In genomic region chr2:51014722-51015121, GRCh38 we compare ENCODE assay signal across 20 cellular contexts. TPM values are rescaled to one million over a fixed set of nuclear protein-coding genes. Genes with fewer than 3 reads are reported as not detected.
"Had no signal": no experiment of that assay in that cellular context is flagged by ENCODE, and none has a peak within 500 bp of the region (broad histone marks: within the 10 kb centered on the region; RNA-seq: fewer than 3 reads in every experiment).

No MANE protein-coding gene starts in this region.

- ATAC-seq: effector memory CD8-positive, alpha-beta T cell; gastroesophageal sphincter; left cardiac atrium; left ventricle myocardium superior; right cardiac atrium had no signal

- H3K27me3 ChIP-seq: esophagus muscularis mucosa, gastroesophageal sphincter, ovary had no signal

- H3K27ac Mint-ChIP-seq: effector memory CD8-positive, alpha-beta T cell; immature natural killer cell; type B pancreatic cell had no signal

- H3K36me3 ChIP-seq: esophagus muscularis mucosa, gastroesophageal sphincter, ovary had no signal

- H3K9me3 ChIP-seq: esophagus muscularis mucosa, gastroesophageal sphincter, ovary had no signal

- H3K4me1 Mint-ChIP-seq: immature natural killer cell had no signal

- H3K27me3 Mint-ChIP-seq: effector memory CD8-positive, alpha-beta T cell; type B pancreatic cell had no signal

- DNase-seq: effector memory CD8-positive, alpha-beta T cell; immature natural killer cell; kidney; left cardiac atrium; left ventricle myocardium superior; mesenchymal stem cell; midbrain; nucleus accumbens; ovary; right cardiac atrium; small intestine; stimulated activated CD4-positive, alpha-beta T cell treated with anti-CD3 and anti-CD28 coated beads, Interleukin-12 subunit alpha, Interleukin-12 subunit beta, amount 100 ng/mL, for 4 hours; stimulated activated naive CD4-positive, alpha-beta T cell treated with Interleukin-2 at 50 U/mL for 16 hours had no signal

- H3K36me3 Mint-ChIP-seq: type B pancreatic cell had no signal

- H3K4me3 ChIP-seq: esophagus muscularis mucosa, gastroesophageal sphincter, lung, ovary had no signal

- H3K4me3 Mint-ChIP-seq: effector memory CD8-positive, alpha-beta T cell; immature natural killer cell; neural crest cell had no signal

- H3K27ac ChIP-seq: epithelial cell of prostate, esophagus muscularis mucosa, gastroesophageal sphincter, ovary had no signal

RNA-seq across cellular contexts. Expression of gene NRXN1, which starts 17.2 kb away (rescaled TPM):
- total RNA-seq: fibroblast of villous mesenchyme had no signal
